29 cellular contexts compared by ENCODE assay signal in the genomic region with DNA sequence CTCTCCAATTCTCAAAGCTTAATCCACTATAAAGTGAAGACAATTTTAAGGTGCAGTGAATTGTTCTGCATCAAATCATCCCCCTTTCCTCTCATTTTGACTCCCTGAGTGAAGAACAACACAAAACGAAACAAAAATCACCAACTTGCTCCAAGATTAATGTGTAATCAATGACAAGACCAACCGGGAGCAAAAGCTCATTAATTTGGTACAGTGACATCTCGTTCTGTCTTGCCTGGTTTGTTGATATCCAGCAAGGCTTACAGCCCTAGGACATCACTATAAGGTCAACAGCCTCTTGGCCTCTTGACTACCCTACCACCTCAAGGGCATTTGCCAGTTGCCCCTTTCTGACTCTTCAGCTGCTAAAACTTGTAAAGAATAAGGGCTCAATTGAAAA.
"Had no signal": no experiment of that assay in that cellular context is flagged by ENCODE, and none has a peak within 500 bp of the region (broad histone marks: within the 10 kb centered on the region; RNA-seq: fewer than 3 reads in every experiment).

No MANE protein-coding gene starts in this region.

- H3K36me3 ChIP-seq: colonic mucosa, esophagus muscularis mucosa, esophagus squamous epithelium, gastrocnemius medialis, gastroesophageal sphincter, heart left ventricle, heart right ventricle had no signal

- FAIRE-seq: colon, endometrium, endothelial cell of umbilical vein, frontal cortex had no signal

- ATAC-seq: effector memory CD8-positive, alpha-beta T cell; esophagus mucosa; foreskin keratinocyte; gastrocnemius medialis; gastroesophageal sphincter; heart left ventricle; heart right ventricle had no signal

- H3K9me3 ChIP-seq: colonic mucosa, esophagus muscularis mucosa, gastrocnemius medialis, gastroesophageal sphincter, heart left ventricle, heart right ventricle had no signal

- H3K4me1 ChIP-seq: colonic mucosa, esophagus muscularis mucosa, esophagus squamous epithelium, foreskin keratinocyte, gastrocnemius medialis, gastroesophageal sphincter, heart left ventricle, heart right ventricle had no signal

- H3K9me3 Mint-ChIP-seq: dendritic cell treated with granulocyte-macrophage colony-stimulating factor and Interleukin-4, amounts not matched to agents 40 ng/mL and 50 ng/mL, for 4 days had no signal

- H3K27me3 Mint-ChIP-seq: effector memory CD8-positive, alpha-beta T cell had no signal

- H3K4me3 ChIP-seq: colonic mucosa, coronary artery, dorsolateral prefrontal cortex, esophagus muscularis mucosa, esophagus squamous epithelium, gastrocnemius medialis, gastroesophageal sphincter, heart left ventricle, heart right ventricle had no signal

- H3K27ac ChIP-seq: colonic mucosa, coronary artery, dorsolateral prefrontal cortex, epithelial cell of prostate, esophagus muscularis mucosa, esophagus squamous epithelium, foreskin keratinocyte, gastrocnemius medialis, gastroesophageal sphincter, heart left ventricle, heart right ventricle had no signal

- DNase-seq: colonic mucosa; cortex of kidney; dermis blood vessel endothelial cell; dorsolateral prefrontal cortex; effector CD4-positive, alpha-beta T cell; effector CD8-positive, alpha-beta T cell; effector memory CD4-positive, alpha-beta T cell; effector memory CD8-positive, alpha-beta T cell; endodermal cell; erythroblast; esophagus squamous epithelium; foreskin fibroblast; foreskin keratinocyte; foreskin melanocyte; gastrocnemius medialis; glutamatergic neuron; head of caudate nucleus; heart left ventricle; heart right ventricle had no signal

- H3K27ac Mint-ChIP-seq: dendritic cell treated with granulocyte-macrophage colony-stimulating factor and Interleukin-4, amounts not matched to agents 40 ng/mL and 50 ng/mL, for 4 days; effector memory CD8-positive, alpha-beta T cell; endodermal cell had no signal

- H3K4me3 Mint-ChIP-seq: dendritic cell treated with granulocyte-macrophage colony-stimulating factor and Interleukin-4, amounts not matched to agents 40 ng/mL and 50 ng/mL, for 4 days; effector memory CD8-positive, alpha-beta T cell; endodermal cell had no signal

- H3K27me3 ChIP-seq: colonic mucosa, dorsolateral prefrontal cortex, esophagus muscularis mucosa, esophagus squamous epithelium, foreskin keratinocyte, gastrocnemius medialis, gastroesophageal sphincter, heart left ventricle, heart right ventricle had no signal
